9 cellular contexts compared by ENCODE assay signal in genomic region chr2:212227755-212228154, GRCh38.
A peak's percentile ranks its signal among the peaks of the same experiment; 100 is the strongest.
DNase-seq lines count a peak whose midpoint lies in the region; ATAC-seq, FAIRE-seq and TF ChIP-seq lines count a peak whose summit lies in the region.
"Had no signal": no experiment of that assay in that cellular context is flagged by ENCODE, and none has a peak within 500 bp of the region (broad histone marks: within the 10 kb centered on the region; RNA-seq: fewer than 3 reads in every experiment).

No MANE protein-coding gene starts in this region.

- H3K9me3 Mint-ChIP-seq in brain = peaks cover 0 to 3% (median 0%) of the 10 kb centered on the region in 5 experiments
- peaks cover 3% of the 10 kb centered on the region for H3K9me3 Mint-ChIP-seq in activated T-cell treated with anti-CD3 and anti-CD28 coated beads, Interleukin-2, amount 50 U/mL, for 24 hours

- H3K4me3 ChIP-seq in neural cell (ENCODE audit: low read length) = no peak overlapping the region
- H3K4me3 ChIP-seq: uterus had no signal

- H3K4me1 Mint-ChIP-seq in brain = peaks cover 42% of the 10 kb centered on the region
- no peaks in the 10 kb centered on the region for H3K4me1 Mint-ChIP-seq in activated T-cell treated with anti-CD3 and anti-CD28 coated beads, Interleukin-2, amount 50 U/mL, for 24 hours (ENCODE audit: low read depth)

- no peaks in the 10 kb centered on the region for H3K79me2 ChIP-seq in neural cell (replicated peaks; ENCODE audit: insufficient read depth, low read length)

- no peaks in the 10 kb centered on the region for H4K20me1 ChIP-seq in neural cell (ENCODE audit: insufficient read depth)

- H3K27me3 Mint-ChIP-seq in brain = peaks cover 4% of the 10 kb centered on the region
- no peaks in the 10 kb centered on the region for H3K27me3 Mint-ChIP-seq in activated T-cell treated with anti-CD3 and anti-CD28 coated beads, Interleukin-2, amount 50 U/mL, for 24 hours

- TF ChIP-seq EP300 in neural cell (conservative IDR thresholded peaks at IDR 0.05; ENCODE audit: poor library complexity, severe bottlenecking) = peak; percentile 94

- H2AFZ ChIP-seq in neural cell (ENCODE audit: low read depth, low read length) = no peak overlapping the region

- DNase-seq in EL = peak; percentile 68
- peak; percentile 51 for DNase-seq in NCI-H2081 treated with DMSO at 0.1 percent for 48 hours (lab: John Stamatoyannopoulos, UW)
- no peak for DNase-seq in activated T-cell treated with anti-CD3 and anti-CD28 coated beads, Interleukin-2, amount 50 U/mL, for 24 hours
- no peak for DNase-seq in D721Med (ENCODE audit: insufficient read length, low spot score)
- no peak for DNase-seq in iPS-NIHi7 (ENCODE audit: extremely low spot score)
- DNase-seq: uterus had no signal

- H3K9ac ChIP-seq in neural cell (ENCODE audit: low read length) = no peak overlapping the region

- TF ChIP-seq RAD21 in neural cell (conservative IDR thresholded peaks at IDR 0.05) = no peak

- H3K27ac Mint-ChIP-seq in brain = peak overlapping the region in 3 of 5 experiments; percentile 24 to 89 (median 45)
- no peak overlapping the region for H3K27ac Mint-ChIP-seq in activated T-cell treated with anti-CD3 and anti-CD28 coated beads, Interleukin-2, amount 50 U/mL, for 24 hours

- no peak overlapping the region for H3K27ac ChIP-seq in neural cell (ENCODE audit: low read length)
- H3K27ac ChIP-seq: uterus had no signal

- H3K9me3 ChIP-seq in neural cell (ENCODE audit: low read length) = no peaks in the 10 kb centered on the region
- H3K9me3 ChIP-seq: uterus had no signal

- no peak for FAIRE-seq in D721Med (lab: Jason Lieb, UNC)

- peaks cover 3% of the 10 kb centered on the region for H3K36me3 Mint-ChIP-seq in brain
- H3K36me3 Mint-ChIP-seq in activated T-cell treated with anti-CD3 and anti-CD28 coated beads, Interleukin-2, amount 50 U/mL, for 24 hours (ENCODE audit: low read depth) = no peaks in the 10 kb centered on the region

- peak overlapping the region; percentile 34 for H3K4me2 ChIP-seq in neural cell (ENCODE audit: low read length)

- TF ChIP-seq CTCF in brain (conservative IDR thresholded peaks at IDR 0.05) (no peak), neural cell (IDR thresholded peaks at IDR 0.05; ENCODE audit: poor library complexity, severe bottlenecking) (no peak), D721Med (IDR thresholded peaks at IDR 0.05; ENCODE audit: insufficient read depth, missing control alignments) (no peak)

- no peaks in the 10 kb centered on the region for H3K9me2 ChIP-seq in neural cell (ENCODE audit: insufficient read depth, low read length)

- H3K27me3 ChIP-seq in neural cell (ENCODE audit: insufficient read depth, low read depth, low read length) = peaks cover 2% of the 10 kb centered on the region

- H3F3A ChIP-seq in neural cell (ENCODE audit: insufficient read depth, low read length, poor library complexity, severe bottlenecking) = no peaks in the 10 kb centered on the region

- H3K36me3 ChIP-seq in neural cell (ENCODE audit: insufficient read depth, low read length) = no peaks in the 10 kb centered on the region
- H3K36me3 ChIP-seq: uterus had no signal

- peak overlapping the region in 3 of 5 experiments; percentile 18 to 48 (median 39) for H3K4me3 Mint-ChIP-seq in brain
- H3K4me3 Mint-ChIP-seq in activated T-cell treated with anti-CD3 and anti-CD28 coated beads, Interleukin-2, amount 50 U/mL, for 24 hours = no peak overlapping the region

- ATAC-seq in GM19467 (IDR thresholded peaks at IDR 0.05; ENCODE audit: unreplicated experiment) = no peak

TF ChIP-seq in neural cell, 6 proteins besides CTCF, POLR2A, EP300 and RAD21:
- TF ChIP-seq POLR2AphosphoS5 (IDR thresholded peaks at IDR 0.05) = peak; percentile 80
- peak; percentile 58 for TF ChIP-seq MXI1 (conservative IDR thresholded peaks at IDR 0.05; ENCODE audit: poor library complexity, severe bottlenecking)
- no peak for TF ChIP-seq TAF1 (IDR thresholded peaks at IDR 0.05; ENCODE audit: low read depth)

Comparison
In these comparisons a context has a peak if more than half of its experiments do, and no peak if none do; other contexts are left out.
1. DNase-seq: peak in EL (single experiment) and NCI-H2081 treated with DMSO at 0.1 percent for 48 hours (single experiment); none in activated T-cell treated with anti-CD3 and anti-CD28 coated beads, Interleukin-2, amount 50 U/mL, for 24 hours (single experiment), D721Med (single experiment) and iPS-NIHi7 (single experiment).